ENCODE assay signal across 8 cellular contexts in the genomic region with DNA sequence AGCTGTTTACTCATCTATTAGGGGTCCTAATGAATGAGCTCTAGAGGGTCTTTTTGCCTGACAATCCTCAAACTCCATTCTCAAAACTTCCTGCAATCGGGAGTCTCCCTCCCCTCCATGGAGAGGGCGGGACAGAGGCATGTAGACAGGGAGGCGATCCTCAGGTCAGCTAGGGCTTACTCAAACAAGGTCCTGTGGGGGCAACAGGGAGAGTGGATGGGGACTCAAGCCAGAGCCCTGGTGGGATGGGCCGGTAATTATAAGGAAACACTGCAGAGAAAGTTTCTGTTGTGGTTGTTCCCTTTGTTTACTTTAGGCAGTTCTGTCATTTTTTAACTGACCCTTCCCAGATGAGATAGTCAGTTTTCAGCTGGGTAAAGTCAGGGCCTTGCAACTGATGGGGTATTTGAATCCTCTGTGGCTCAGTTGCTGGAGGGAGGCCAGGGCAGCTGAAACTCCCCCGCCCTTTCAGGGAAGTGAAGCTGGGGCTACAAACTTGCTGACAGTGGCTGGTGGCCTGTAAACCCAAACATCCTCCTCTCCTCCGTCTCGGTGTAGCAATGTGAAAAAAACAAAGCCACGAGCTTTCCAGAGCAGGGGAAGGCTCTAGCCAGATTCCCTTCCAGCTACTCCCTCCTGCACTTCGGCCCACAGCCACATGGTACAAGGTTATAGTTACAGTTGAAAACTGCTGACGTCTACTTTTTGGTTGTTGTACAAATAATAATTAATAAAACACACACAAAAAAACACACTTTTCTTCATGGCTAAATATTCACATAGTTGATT. TPM values are rescaled to one million over a fixed set of nuclear protein-coding genes. Genes with fewer than 3 reads are reported as not detected.
DNase-seq lines count a peak whose midpoint lies in the region; ATAC-seq, FAIRE-seq and TF ChIP-seq lines count a peak whose summit lies in the region.
"Not testable (repeated sequence)": the region's sequence is repeated elsewhere in the genome, so short reads cannot be mapped to it uniquely, and the experiment has no call there.

No MANE protein-coding gene starts in this region.

- H3K27ac Mint-ChIP-seq in astrocyte (ENCODE audit: unreplicated experiment) (peak overlapping the region; percentile 53), naive B cell (peak overlapping the region in 1 of 6 donors; percentile 76)

- H3K36me3 ChIP-seq in DND-41 (ENCODE audit: insufficient read depth, low read length); Peyer's patch; astrocyte (ENCODE audit: insufficient read depth, low read length); suprapubic skin: not testable (repeated sequence)

- H3K36me3 Mint-ChIP-seq in astrocyte (ENCODE audit: low read depth, unreplicated experiment); naive B cell: not testable (repeated sequence)

- not testable (repeated sequence) for H3K27me3 ChIP-seq in DND-41 (ENCODE audit: insufficient read depth, low read length, poor library complexity); Peyer's patch; astrocyte (ENCODE audit: insufficient read depth, low read length); suprapubic skin

- TF ChIP-seq CTCF in DND-41 (IDR thresholded peaks at IDR 0.05; ENCODE audit: borderline replicate concordance, extremely low read depth, low read length, poor library complexity, severe bottlenecking); Peyer's patch (IDR thresholded peaks at IDR 0.05); astrocyte (IDR thresholded peaks at IDR 0.05; ENCODE audit: insufficient read depth, low read depth, low read length); suprapubic skin (IDR thresholded peaks at IDR 0.05): not testable (repeated sequence)

- not testable (repeated sequence) for H3K4me1 Mint-ChIP-seq in astrocyte (ENCODE audit: low read depth, unreplicated experiment)
- peaks cover 6 to 15% (median 13%) of the 10 kb centered on the region in 3 donors for H3K4me1 Mint-ChIP-seq in naive B cell

- not testable (repeated sequence) for FAIRE-seq in astrocyte (lab: Jason Lieb, UNC)

- not testable (repeated sequence) for H3K79me2 ChIP-seq in DND-41 (ENCODE audit: insufficient read depth, low read length); astrocyte (ENCODE audit: insufficient read depth, low read length)

- not testable (repeated sequence) for H3K9me3 Mint-ChIP-seq in astrocyte (ENCODE audit: unreplicated experiment); naive B cell

- not testable (repeated sequence) for H3K27ac ChIP-seq in DND-41 (ENCODE audit: low read length); Peyer's patch
- H3K27ac ChIP-seq in astrocyte (ENCODE audit: low read depth, low read length) (peak overlapping the region; percentile 17), suprapubic skin (peak overlapping the region; percentile 24)

- H3K9ac ChIP-seq in DND-41 (ENCODE audit: low read depth, low read length); astrocyte (ENCODE audit: low read length): not testable (repeated sequence)

- not testable (repeated sequence) for H3K4me2 ChIP-seq in DND-41 (ENCODE audit: insufficient read depth, low read length)
- peak overlapping the region; percentile 25 for H3K4me2 ChIP-seq in astrocyte (ENCODE audit: low read length)

- intact Hi-C loops in Right ventricle myocardium superior (cut with DNase I) = not testable (repeated sequence)

- TF ChIP-seq EP300 in suprapubic skin (IDR thresholded peaks at IDR 0.05) = not testable (repeated sequence)

- not testable (repeated sequence) for TF ChIP-seq POLR2A in Peyer's patch (IDR thresholded peaks at IDR 0.05); suprapubic skin (IDR thresholded peaks at IDR 0.05)

- ATAC-seq in DND-41 (ENCODE audit: insufficient read depth, low read depth) (peak; percentile 77), GM21526 (IDR thresholded peaks at IDR 0.05; ENCODE audit: low FRiP score, unreplicated experiment) (peak; percentile 60), HG03196 (IDR thresholded peaks at IDR 0.05; ENCODE audit: unreplicated experiment) (peak; percentile 46), Right ventricle myocardium superior (ENCODE audit: poor library complexity) (peak; percentile 93), naive B cell (ENCODE audit: low read depth in 2 of 2) (peak; percentile 81 to 90)

- not testable (repeated sequence) for H3K9me3 ChIP-seq in DND-41 (ENCODE audit: insufficient read depth, low read length, severe bottlenecking); Peyer's patch; astrocyte (ENCODE audit: insufficient read depth, low read depth, low read length); suprapubic skin

- not testable (repeated sequence) for H3K27me3 Mint-ChIP-seq in astrocyte (ENCODE audit: low read depth, unreplicated experiment); naive B cell

- not testable (repeated sequence) for H3K4me3 ChIP-seq in DND-41 (ENCODE audit: low read depth in 1 of 2, low read length in 2 of 2); Peyer's patch; astrocyte (ENCODE audit: insufficient read depth, low read depth, low read length); suprapubic skin

- H2AFZ ChIP-seq in DND-41 (ENCODE audit: low read depth, low read length); astrocyte (ENCODE audit: low read depth, low read length): not testable (repeated sequence)

- 29% methylated on average over 5 of the region's 10 CpGs for WGBS in suprapubic skin

- not testable (repeated sequence) for H4K20me1 ChIP-seq in DND-41 (ENCODE audit: insufficient read depth, low read length); astrocyte (ENCODE audit: insufficient read depth, low read length)

- H3K4me1 ChIP-seq in DND-41 (ENCODE audit: insufficient read depth, low read length); Peyer's patch; astrocyte (ENCODE audit: insufficient read depth, low read length); suprapubic skin: not testable (repeated sequence)

- H3K4me3 Mint-ChIP-seq in astrocyte (ENCODE audit: unreplicated experiment) = not testable (repeated sequence)
- peak overlapping the region in 3 of 8 donors; percentile 20 to 36 (median 23) for H3K4me3 Mint-ChIP-seq in naive B cell

- DNase-seq in DND-41 (peak; percentile 11), Peyer's patch (peak; percentile 26 to 74 (median 60)), astrocyte (ENCODE audit: low read depth) (peak; percentile 58), Right ventricle myocardium superior (peak; percentile 79), suprapubic skin (ENCODE audit: low spot score in 2 of 2) (peak; percentile 81 to 83)
- not testable (repeated sequence) for DNase-seq in naive B cell

RNA-seq across cellular contexts. Expression of gene SEC22B, which starts 44.5 kb away (rescaled TPM):
- 10 to 100 TPM; 19.8 to 34.3 (median 28.5) TPM for total RNA-seq in Peyer's patch
- total RNA-seq in astrocyte = 45.9 and 48.6 TPM in 2 replicates
- 12.4 TPM for total RNA-seq in Right ventricle myocardium superior
- polyA plus RNA-seq in naive B cell (ENCODE audit: low read depth in 6 of 6) = 10 to 100 TPM in 5 of 6 donors, 1 to 10 TPM in 1; 9.1 to 21.1 (median 19.5) TPM
- 10 to 100 TPM; 10.1 to 18.2 (median 15.9) TPM for total RNA-seq in suprapubic skin
